ENCODE assay signal across 8 cellular contexts in genomic region chr10:58064714-58065528, GRCh38.
A peak's percentile ranks its signal among the peaks of the same experiment; 100 is the strongest.
DNase-seq lines count a peak whose midpoint lies in the region; ATAC-seq and TF ChIP-seq lines count a peak whose summit lies in the region.

No MANE protein-coding gene starts in this region.

- no peaks in the 10 kb centered on the region for H3K9me3 ChIP-seq in left lung

- no peaks in the 10 kb centered on the region for H3K27me3 Mint-ChIP-seq in MCF 10A (ENCODE audit: insufficient read depth, unreplicated experiment)

- CTCF ChIA-PET in MCF 10A (lab: Yijun Ruan, JAX) = interaction anchor here (0.6 to 5.0 kb wide), 52 partner anchors 12 to 1746 kb away, joined by 3 to 65 read pairs (median 4); no protein-coding TSS in a partner anchor

- H3K36me3 Mint-ChIP-seq in MCF 10A (ENCODE audit: insufficient read depth, unreplicated experiment) = no peaks in the 10 kb centered on the region

- no peaks in the 10 kb centered on the region for H3K9me3 Mint-ChIP-seq in MCF 10A (ENCODE audit: unreplicated experiment)

- no peak overlapping the region for H3K27ac ChIP-seq in left lung

- H3K4me3 ChIP-seq in left lung = no peak overlapping the region

- no TSS peak for BruUV-seq in MCF 10A (replicated peaks; lab: Mats Ljungman, UMichigan)

- peak overlapping the region; percentile 30 for H3K27ac Mint-ChIP-seq in MCF 10A (ENCODE audit: low read depth, unreplicated experiment)

- no peaks in the 10 kb centered on the region for H3K36me3 ChIP-seq in left lung

- peaks cover 6% of the 10 kb centered on the region for H3K4me1 Mint-ChIP-seq in MCF 10A (ENCODE audit: insufficient read depth, unreplicated experiment)

- ATAC-seq in GM19023 (IDR thresholded peaks at IDR 0.05; ENCODE audit: unreplicated experiment) (peak; percentile 48), left lung (peak; percentile 54), GM18498 (IDR thresholded peaks at IDR 0.05; ENCODE audit: unreplicated experiment) (no peak)
- no peak for ATAC-seq in activated CD4-positive, CD25-positive, alpha-beta regulatory T cell treated with anti-CD3 and anti-CD28 coated beads, Interleukin-2, amount 50 U/mL, for 24 hours

- no peak overlapping the region for H3K4me3 Mint-ChIP-seq in MCF 10A (ENCODE audit: unreplicated experiment)

- intact Hi-C loops in MCF 10A (cut with micrococcal nuclease) (loop anchor here (1.0 to 2.0 kb wide), 6 partner anchors 88 to 726 kb away; no protein-coding TSS in a partner anchor), left lung (cut with DNase I) (no loop called here)

- H3K4me1 ChIP-seq in left lung = no peaks in the 10 kb centered on the region

- POLR2A ChIA-PET in MCF 10A (lab: Yijun Ruan, JAX) = no interaction called here

- TF ChIP-seq CTCF in MCF 10A (IDR thresholded peaks at IDR 0.05; ENCODE audit: unreplicated experiment) (peak; percentile 90), left lung (IDR thresholded peaks at IDR 0.05) (peak; percentile 42 to 55)

- DNase-seq in DMS114 treated with DMSO at 0.1 percent for 48 hours (lab: John Stamatoyannopoulos, UW; ENCODE audit: unreplicated experiment) (peak; percentile 49), NCI-H2171 (lab: John Stamatoyannopoulos, UW) (peak; percentile 0), MCF 10A (ENCODE audit: unreplicated experiment) (peak; percentile 62), left lung (no peak), OCI-M2 (lab: John Stamatoyannopoulos, UW; ENCODE audit: unreplicated experiment) (no peak)

- H3K27me3 ChIP-seq in left lung = no peaks in the 10 kb centered on the region

Comparison
In these comparisons a context has a peak if more than half of its experiments do, and no peak if none do; other contexts are left out.
1. DNase-seq: peak in DMS114 treated with DMSO at 0.1 percent for 48 hours (single experiment), NCI-H2171 (single experiment) and MCF 10A (single experiment); none in left lung (0 of 2) and OCI-M2 (single experiment).
2. ATAC-seq: peak in GM19023 (single experiment) and left lung (single experiment); none in GM18498 (single experiment) and activated CD4-positive, CD25-positive, alpha-beta regulatory T cell treated with anti-CD3 and anti-CD28 coated beads, Interleukin-2, amount 50 U/mL, for 24 hours (0 of 2).